1 cellular context compared by ENCODE assay signal in the genomic region with DNA sequence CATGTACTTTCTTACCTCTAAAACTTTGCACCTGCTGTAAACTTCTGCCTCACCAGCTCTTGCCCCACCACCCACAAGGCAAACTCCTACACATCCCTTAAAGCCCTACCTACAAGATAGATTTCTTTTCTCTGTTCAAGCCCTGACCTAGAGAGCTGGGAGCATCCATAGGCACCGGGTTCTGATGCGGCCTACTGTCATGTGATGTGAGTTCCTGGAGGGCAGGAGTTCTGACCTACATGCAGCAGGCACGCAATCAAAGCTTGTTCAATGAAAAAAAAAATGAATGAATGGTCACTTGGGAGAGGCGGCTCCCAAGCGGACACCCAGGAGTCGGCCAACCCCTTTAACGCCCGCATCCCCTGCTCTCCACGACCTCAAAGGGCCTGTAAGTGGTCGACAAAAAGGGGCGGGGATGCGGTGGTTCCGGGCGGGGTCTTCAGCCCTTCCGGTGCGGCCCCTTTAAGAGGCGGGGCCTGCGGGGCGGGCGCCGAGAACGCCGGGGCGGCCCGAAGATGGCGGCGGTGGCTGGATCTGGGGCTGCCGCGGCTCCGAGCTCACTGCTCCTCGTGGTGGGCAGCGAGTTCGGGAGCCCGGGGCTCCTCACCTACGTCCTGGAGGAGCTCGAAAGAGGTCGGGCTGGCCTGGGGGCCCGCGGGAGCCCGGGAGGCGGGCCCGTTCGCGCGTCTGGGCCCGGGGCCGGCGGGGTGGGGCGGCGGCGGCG.
TF ChIP-seq lines count a peak whose summit lies in the region.

A gene with protein sequence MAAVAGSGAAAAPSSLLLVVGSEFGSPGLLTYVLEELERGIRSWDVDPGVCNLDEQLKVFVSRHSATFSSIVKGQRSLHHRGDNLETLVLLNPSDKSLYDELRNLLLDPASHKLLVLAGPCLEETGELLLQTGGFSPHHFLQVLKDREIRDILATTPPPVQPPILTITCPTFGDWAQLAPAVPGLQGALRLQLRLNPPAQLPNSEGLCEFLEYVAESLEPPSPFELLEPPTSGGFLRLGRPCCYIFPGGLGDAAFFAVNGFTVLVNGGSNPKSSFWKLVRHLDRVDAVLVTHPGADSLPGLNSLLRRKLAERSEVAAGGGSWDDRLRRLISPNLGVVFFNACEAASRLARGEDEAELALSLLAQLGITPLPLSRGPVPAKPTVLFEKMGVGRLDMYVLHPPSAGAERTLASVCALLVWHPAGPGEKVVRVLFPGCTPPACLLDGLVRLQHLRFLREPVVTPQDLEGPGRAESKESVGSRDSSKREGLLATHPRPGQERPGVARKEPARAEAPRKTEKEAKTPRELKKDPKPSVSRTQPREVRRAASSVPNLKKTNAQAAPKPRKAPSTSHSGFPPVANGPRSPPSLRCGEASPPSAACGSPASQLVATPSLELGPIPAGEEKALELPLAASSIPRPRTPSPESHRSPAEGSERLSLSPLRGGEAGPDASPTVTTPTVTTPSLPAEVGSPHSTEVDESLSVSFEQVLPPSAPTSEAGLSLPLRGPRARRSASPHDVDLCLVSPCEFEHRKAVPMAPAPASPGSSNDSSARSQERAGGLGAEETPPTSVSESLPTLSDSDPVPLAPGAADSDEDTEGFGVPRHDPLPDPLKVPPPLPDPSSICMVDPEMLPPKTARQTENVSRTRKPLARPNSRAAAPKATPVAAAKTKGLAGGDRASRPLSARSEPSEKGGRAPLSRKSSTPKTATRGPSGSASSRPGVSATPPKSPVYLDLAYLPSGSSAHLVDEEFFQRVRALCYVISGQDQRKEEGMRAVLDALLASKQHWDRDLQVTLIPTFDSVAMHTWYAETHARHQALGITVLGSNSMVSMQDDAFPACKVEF (plus strand): TSS at position 493 of the 724 bp plus-strand sequence. CDS start 23 bp downstream, at position 516.

TF ChIP-seq in K562, 482 proteins besides CTCF, POLR2A, EP300 and RAD21 (continued from another document and continues in another):
- TF ChIP-seq, protein P1, sequence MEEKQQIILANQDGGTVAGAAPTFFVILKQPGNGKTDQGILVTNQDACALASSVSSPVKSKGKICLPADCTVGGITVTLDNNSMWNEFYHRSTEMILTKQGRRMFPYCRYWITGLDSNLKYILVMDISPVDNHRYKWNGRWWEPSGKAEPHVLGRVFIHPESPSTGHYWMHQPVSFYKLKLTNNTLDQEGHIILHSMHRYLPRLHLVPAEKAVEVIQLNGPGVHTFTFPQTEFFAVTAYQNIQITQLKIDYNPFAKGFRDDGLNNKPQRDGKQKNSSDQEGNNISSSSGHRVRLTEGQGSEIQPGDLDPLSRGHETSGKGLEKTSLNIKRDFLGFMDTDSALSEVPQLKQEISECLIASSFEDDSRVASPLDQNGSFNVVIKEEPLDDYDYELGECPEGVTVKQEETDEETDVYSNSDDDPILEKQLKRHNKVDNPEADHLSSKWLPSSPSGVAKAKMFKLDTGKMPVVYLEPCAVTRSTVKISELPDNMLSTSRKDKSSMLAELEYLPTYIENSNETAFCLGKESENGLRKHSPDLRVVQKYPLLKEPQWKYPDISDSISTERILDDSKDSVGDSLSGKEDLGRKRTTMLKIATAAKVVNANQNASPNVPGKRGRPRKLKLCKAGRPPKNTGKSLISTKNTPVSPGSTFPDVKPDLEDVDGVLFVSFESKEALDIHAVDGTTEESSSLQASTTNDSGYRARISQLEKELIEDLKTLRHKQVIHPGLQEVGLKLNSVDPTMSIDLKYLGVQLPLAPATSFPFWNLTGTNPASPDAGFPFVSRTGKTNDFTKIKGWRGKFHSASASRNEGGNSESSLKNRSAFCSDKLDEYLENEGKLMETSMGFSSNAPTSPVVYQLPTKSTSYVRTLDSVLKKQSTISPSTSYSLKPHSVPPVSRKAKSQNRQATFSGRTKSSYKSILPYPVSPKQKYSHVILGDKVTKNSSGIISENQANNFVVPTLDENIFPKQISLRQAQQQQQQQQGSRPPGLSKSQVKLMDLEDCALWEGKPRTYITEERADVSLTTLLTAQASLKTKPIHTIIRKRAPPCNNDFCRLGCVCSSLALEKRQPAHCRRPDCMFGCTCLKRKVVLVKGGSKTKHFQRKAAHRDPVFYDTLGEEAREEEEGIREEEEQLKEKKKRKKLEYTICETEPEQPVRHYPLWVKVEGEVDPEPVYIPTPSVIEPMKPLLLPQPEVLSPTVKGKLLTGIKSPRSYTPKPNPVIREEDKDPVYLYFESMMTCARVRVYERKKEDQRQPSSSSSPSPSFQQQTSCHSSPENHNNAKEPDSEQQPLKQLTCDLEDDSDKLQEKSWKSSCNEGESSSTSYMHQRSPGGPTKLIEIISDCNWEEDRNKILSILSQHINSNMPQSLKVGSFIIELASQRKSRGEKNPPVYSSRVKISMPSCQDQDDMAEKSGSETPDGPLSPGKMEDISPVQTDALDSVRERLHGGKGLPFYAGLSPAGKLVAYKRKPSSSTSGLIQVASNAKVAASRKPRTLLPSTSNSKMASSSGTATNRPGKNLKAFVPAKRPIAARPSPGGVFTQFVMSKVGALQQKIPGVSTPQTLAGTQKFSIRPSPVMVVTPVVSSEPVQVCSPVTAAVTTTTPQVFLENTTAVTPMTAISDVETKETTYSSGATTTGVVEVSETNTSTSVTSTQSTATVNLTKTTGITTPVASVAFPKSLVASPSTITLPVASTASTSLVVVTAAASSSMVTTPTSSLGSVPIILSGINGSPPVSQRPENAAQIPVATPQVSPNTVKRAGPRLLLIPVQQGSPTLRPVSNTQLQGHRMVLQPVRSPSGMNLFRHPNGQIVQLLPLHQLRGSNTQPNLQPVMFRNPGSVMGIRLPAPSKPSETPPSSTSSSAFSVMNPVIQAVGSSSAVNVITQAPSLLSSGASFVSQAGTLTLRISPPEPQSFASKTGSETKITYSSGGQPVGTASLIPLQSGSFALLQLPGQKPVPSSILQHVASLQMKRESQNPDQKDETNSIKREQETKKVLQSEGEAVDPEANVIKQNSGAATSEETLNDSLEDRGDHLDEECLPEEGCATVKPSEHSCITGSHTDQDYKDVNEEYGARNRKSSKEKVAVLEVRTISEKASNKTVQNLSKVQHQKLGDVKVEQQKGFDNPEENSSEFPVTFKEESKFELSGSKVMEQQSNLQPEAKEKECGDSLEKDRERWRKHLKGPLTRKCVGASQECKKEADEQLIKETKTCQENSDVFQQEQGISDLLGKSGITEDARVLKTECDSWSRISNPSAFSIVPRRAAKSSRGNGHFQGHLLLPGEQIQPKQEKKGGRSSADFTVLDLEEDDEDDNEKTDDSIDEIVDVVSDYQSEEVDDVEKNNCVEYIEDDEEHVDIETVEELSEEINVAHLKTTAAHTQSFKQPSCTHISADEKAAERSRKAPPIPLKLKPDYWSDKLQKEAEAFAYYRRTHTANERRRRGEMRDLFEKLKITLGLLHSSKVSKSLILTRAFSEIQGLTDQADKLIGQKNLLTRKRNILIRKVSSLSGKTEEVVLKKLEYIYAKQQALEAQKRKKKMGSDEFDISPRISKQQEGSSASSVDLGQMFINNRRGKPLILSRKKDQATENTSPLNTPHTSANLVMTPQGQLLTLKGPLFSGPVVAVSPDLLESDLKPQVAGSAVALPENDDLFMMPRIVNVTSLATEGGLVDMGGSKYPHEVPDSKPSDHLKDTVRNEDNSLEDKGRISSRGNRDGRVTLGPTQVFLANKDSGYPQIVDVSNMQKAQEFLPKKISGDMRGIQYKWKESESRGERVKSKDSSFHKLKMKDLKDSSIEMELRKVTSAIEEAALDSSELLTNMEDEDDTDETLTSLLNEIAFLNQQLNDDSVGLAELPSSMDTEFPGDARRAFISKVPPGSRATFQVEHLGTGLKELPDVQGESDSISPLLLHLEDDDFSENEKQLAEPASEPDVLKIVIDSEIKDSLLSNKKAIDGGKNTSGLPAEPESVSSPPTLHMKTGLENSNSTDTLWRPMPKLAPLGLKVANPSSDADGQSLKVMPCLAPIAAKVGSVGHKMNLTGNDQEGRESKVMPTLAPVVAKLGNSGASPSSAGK (IDR thresholded peaks at IDR 0.05), result no peak
- TF ChIP-seq DMBX1 (CRISPR knock-in tag; IDR thresholded peaks at IDR 0.05; ENCODE audit: borderline replicate concordance) (no peak), PRMT5 (CRISPR knock-in tag; IDR thresholded peaks at IDR 0.05) (no peak), NFIC (IDR thresholded peaks at IDR 0.05) (peak; percentile 13; the same call in 1 of the 2 replicates), ZNF3 (CRISPR knock-in tag; IDR thresholded peaks at IDR 0.05) (no peak), EGR1 (conservative IDR thresholded peaks at IDR 0.05) (no peak), ZNF354B (CRISPR knock-in tag; IDR thresholded peaks at IDR 0.05) (no peak), SMARCA4 (IDR thresholded peaks at IDR 0.05) (no peak), HSF4 (CRISPR knock-in tag; IDR thresholded peaks at IDR 0.05; ENCODE audit: borderline replicate concordance) (no peak), MXI1 (IDR thresholded peaks at IDR 0.05; ENCODE audit: low read depth, low read length) (no peak), NCOA1 (IDR thresholded peaks at IDR 0.05; ENCODE audit: low read depth) (no peak), RB1 (IDR thresholded peaks at IDR 0.05; ENCODE audit: low read depth) (peak; percentile 45), FOXP1 (CRISPR knock-in tag; IDR thresholded peaks at IDR 0.05) (no peak), HDAC3 (IDR thresholded peaks at IDR 0.05; ENCODE audit: borderline replicate concordance, partially characterized antibody) (no peak), KAT7 (CRISPR knock-in tag; IDR thresholded peaks at IDR 0.05; ENCODE audit: borderline replicate concordance) (no peak), BDP1 (IDR thresholded peaks at IDR 0.05; ENCODE audit: insufficient read depth, insufficient read length) (no peak), ZNF431 (CRISPR knock-in tag; IDR thresholded peaks at IDR 0.05) (no peak)
- TF ChIP-seq, protein P2, sequence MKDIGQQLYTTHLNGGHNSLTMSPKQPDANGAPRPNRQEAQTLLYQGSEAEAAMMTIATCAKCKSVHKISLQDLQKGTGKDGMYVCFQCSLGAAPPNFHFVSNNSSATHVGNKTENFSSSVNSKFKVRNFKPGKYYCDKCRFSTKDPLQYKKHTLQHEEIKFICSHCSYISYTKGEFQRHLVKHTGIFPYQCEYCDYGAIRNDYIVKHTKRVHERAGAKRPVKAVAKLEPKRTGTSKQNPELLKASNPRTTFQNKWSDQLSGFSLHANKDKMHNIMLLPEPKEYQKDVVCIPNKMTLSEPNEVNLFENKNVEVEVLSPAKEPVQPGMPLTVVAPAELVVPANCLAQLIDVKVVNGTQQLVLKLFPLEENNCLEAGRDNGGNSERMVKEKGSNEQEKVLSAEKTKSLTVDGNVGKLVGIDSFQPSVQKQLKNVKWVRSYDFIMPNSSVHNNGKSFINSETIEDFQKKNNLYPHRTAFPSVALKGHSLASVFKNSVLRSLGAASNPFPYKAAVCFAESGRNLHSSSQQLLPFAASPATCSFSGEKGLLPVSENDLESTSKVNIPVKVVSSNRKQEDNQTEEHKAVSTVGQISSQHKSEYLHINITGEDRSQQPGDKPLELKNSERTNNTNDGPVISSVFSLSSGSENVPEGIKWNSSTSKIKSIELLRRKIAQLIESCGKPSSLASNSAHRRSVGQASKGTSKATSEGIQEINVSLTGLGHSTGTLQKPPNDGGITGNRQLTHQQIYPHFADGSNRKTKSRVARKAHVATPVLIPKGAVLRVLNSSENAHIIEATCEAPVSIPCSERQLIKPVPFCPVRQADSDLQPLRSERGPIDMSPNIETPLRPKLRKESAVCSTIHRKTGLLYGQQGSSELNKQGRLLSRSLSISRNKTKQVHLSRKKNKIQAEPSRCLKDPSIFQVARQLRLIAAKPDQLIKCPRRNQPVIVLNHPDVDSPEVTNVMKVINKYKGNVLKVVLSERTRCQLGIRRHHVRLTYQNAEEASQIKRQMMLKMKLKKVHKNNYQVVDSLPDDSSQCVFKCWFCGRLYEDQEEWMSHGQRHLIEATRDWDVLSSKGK (CRISPR knock-in tag; IDR thresholded peaks at IDR 0.05), result no peak
- TF ChIP-seq, protein P3, sequence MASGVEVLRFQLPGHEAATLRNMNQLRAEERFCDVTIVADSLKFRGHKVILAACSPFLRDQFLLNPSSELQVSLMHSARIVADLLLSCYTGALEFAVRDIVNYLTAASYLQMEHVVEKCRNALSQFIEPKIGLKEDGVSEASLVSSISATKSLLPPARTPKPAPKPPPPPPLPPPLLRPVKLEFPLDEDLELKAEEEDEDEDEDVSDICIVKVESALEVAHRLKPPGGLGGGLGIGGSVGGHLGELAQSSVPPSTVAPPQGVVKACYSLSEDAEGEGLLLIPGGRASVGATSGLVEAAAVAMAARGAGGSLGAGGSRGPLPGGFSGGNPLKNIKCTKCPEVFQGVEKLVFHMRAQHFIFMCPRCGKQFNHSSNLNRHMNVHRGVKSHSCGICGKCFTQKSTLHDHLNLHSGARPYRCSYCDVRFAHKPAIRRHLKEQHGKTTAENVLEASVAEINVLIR (CRISPR knock-in tag; IDR thresholded peaks at IDR 0.05), result no peak
- TF ChIP-seq, protein P4, sequence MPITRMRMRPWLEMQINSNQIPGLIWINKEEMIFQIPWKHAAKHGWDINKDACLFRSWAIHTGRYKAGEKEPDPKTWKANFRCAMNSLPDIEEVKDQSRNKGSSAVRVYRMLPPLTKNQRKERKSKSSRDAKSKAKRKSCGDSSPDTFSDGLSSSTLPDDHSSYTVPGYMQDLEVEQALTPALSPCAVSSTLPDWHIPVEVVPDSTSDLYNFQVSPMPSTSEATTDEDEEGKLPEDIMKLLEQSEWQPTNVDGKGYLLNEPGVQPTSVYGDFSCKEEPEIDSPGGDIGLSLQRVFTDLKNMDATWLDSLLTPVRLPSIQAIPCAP (CRISPR knock-in tag; IDR thresholded peaks at IDR 0.05; ENCODE audit: borderline replicate concordance), result no peak
- TF ChIP-seq, protein P5, sequence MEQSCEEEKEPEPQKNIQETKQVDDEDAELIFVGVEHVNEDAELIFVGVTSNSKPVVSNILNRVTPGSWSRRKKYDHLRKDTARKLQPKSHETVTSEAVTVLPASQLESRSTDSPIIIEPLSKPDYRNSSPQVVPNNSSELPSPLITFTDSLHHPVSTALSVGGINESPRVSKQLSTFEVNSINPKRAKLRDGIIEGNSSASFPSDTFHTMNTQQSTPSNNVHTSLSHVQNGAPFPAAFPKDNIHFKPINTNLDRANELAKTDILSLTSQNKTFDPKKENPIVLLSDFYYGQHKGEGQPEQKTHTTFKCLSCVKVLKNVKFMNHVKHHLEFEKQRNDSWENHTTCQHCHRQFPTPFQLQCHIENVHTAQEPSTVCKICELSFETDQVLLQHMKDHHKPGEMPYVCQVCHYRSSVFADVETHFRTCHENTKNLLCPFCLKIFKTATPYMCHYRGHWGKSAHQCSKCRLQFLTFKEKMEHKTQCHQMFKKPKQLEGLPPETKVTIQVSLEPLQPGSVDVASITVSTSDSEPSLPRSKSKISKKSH (CRISPR knock-in tag; IDR thresholded peaks at IDR 0.05), result no peak
- TF ChIP-seq, protein P6, sequence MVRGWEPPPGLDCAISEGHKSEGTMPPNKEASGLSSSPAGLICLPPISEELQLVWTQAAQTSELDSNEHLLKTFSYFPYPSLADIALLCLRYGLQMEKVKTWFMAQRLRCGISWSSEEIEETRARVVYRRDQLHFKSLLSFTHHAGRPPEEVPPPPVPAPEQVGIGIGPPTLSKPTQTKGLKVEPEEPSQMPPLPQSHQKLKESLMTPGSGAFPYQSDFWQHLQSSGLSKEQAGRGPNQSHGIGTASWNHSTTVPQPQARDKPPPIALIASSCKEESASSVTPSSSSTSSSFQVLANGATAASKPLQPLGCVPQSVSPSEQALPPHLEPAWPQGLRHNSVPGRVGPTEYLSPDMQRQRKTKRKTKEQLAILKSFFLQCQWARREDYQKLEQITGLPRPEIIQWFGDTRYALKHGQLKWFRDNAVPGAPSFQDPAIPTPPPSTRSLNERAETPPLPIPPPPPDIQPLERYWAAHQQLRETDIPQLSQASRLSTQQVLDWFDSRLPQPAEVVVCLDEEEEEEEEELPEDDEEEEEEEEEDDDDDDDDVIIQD (CRISPR knock-in tag; IDR thresholded peaks at IDR 0.05), result no peak
- TF ChIP-seq, protein P7, sequence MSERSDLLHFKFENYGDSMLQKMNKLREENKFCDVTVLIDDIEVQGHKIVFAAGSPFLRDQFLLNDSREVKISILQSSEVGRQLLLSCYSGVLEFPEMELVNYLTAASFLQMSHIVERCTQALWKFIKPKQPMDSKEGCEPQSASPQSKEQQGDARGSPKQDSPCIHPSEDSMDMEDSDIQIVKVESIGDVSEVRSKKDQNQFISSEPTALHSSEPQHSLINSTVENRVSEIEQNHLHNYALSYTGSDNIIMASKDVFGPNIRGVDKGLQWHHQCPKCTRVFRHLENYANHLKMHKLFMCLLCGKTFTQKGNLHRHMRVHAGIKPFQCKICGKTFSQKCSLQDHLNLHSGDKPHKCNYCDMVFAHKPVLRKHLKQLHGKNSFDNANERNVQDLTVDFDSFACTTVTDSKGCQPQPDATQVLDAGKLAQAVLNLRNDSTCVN (CRISPR knock-in tag; IDR thresholded peaks at IDR 0.05), result no peak
